23 cellular contexts compared by ENCODE assay signal in the genomic region with DNA sequence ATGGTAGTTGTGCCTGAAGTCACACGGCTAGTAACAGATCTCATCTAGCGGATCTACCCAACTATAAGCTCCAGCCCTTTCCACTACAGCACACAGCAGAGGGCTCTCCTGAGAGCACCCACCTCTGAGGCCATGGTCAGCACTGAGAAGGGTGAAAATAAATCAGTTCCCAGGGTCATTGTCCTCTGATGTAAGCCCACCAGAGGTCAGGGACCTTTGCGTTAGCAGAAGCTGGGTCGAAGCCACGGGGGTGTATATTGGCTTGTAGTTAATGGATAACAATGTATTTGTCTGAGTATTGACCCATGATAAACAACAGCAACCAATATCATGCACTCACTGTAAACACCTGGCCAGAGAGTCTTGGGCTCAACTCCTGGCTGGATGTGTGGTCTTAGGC. TPM values are rescaled to one million over a fixed set of nuclear protein-coding genes. Genes with fewer than 3 reads are reported as not detected.
"Had no signal": no experiment of that assay in that cellular context is flagged by ENCODE, and none has a peak within 500 bp of the region (broad histone marks: within the 10 kb centered on the region; RNA-seq: fewer than 3 reads in every experiment).

No MANE protein-coding gene starts in this region.

RNA-seq across cellular contexts. Expression of gene FETUB, which starts 6.0 kb away (rescaled TPM):
- total RNA-seq: activated B cell treated with CpG ODN at 0.5 μM for 24 hours; activated CD4-positive, alpha-beta memory T cell treated with anti-CD3 and anti-CD28 coated beads for 36 hours; activated CD4-positive, alpha-beta T cell treated with anti-CD3 and anti-CD28 coated beads, Interleukin-2, amount 10 ng/mL, durations not matched to agents 24 days and 14 days; activated CD8-positive, alpha-beta memory T cell treated with anti-CD3 and anti-CD28 coated beads for 36 hours; activated CD8-positive, alpha-beta T cell treated with anti-CD3 and anti-CD28 coated beads for 36 hours; activated naive CD4-positive, alpha-beta T cell treated with anti-CD3 and anti-CD28 coated beads for 36 hours; activated naive CD4-positive, alpha-beta T cell treated with anti-CD3 and anti-CD28 coated beads, Interleukin-2, amount 50 U/mL, for 72 hours; activated naive CD8-positive, alpha-beta T cell treated with anti-CD3 and anti-CD28 coated beads for 36 hours; activated T-cell treated with anti-CD3 and anti-CD28 coated beads, Interleukin-2, amount 50 U/mL, for 4 hours; activated T-cell treated with anti-CD3 and anti-CD28 coated beads, Interleukin-2, amount 50 U/mL, for 72 hours; activated T-helper 1 cell treated with anti-CD3 and anti-CD28 coated beads, Interleukin-12 subunit alpha, Interleukin-12 subunit beta, Interleukin-2, Interleukin-4 antibody, amounts not matched to agents 30 ng/mL and 10 ng/mL and 1 ng/mL, durations not matched to agents 14 hours and 24 hours and 36 hours; activated T-helper 17 cell treated with anti-CD3 and anti-CD28 coated beads, Interleukin-2, amount 50 U/mL, for 72 hours; adrenal gland; aorta; astrocyte; body of pancreas; breast epithelium; cardiac septum; cerebellum; T-cell; T-helper 1 cell treated with Interleukin-12 subunit alpha and Interleukin-12 subunit beta and Interleukin-4 antibody, amounts not matched to agents 30 ng/mL and 1 ng/mL, for 36 hours; T-helper 17 cell; T-helper 2 cell treated with Interferon-gamma antibody and Interleukin-4, amounts not matched to agents 100 ng/mL and 5 ng/mL, for 36 hours had no signal
- polyA plus RNA-seq: adrenal gland, aorta had no signal

RNA-seq across cellular contexts. Expression of gene AHSG, which starts 21.3 kb away (rescaled TPM):
- total RNA-seq: activated B cell treated with CpG ODN at 0.5 μM for 24 hours; activated CD4-positive, alpha-beta memory T cell treated with anti-CD3 and anti-CD28 coated beads for 36 hours; activated CD4-positive, alpha-beta T cell treated with anti-CD3 and anti-CD28 coated beads, Interleukin-2, amount 10 ng/mL, durations not matched to agents 24 days and 14 days; activated CD8-positive, alpha-beta memory T cell treated with anti-CD3 and anti-CD28 coated beads for 36 hours; activated CD8-positive, alpha-beta T cell treated with anti-CD3 and anti-CD28 coated beads for 36 hours; activated naive CD4-positive, alpha-beta T cell treated with anti-CD3 and anti-CD28 coated beads for 36 hours; activated naive CD8-positive, alpha-beta T cell treated with anti-CD3 and anti-CD28 coated beads for 36 hours; activated T-helper 17 cell treated with anti-CD3 and anti-CD28 coated beads, Interleukin-2, amount 50 U/mL, for 72 hours; aorta; astrocyte; body of pancreas; breast epithelium; cardiac septum; T-helper 1 cell treated with Interleukin-12 subunit alpha and Interleukin-12 subunit beta and Interleukin-4 antibody, amounts not matched to agents 30 ng/mL and 1 ng/mL, for 36 hours; T-helper 17 cell; T-helper 2 cell treated with Interferon-gamma antibody and Interleukin-4, amounts not matched to agents 100 ng/mL and 5 ng/mL, for 36 hours had no signal

RNA-seq across cellular contexts. Expression of gene HRG, which starts 31.6 kb away (rescaled TPM):
- total RNA-seq: activated B cell treated with CpG ODN at 0.5 μM for 24 hours; activated CD4-positive, alpha-beta memory T cell treated with anti-CD3 and anti-CD28 coated beads for 36 hours; activated CD4-positive, alpha-beta T cell treated with anti-CD3 and anti-CD28 coated beads, Interleukin-2, amount 10 ng/mL, durations not matched to agents 24 days and 14 days; activated CD8-positive, alpha-beta memory T cell treated with anti-CD3 and anti-CD28 coated beads for 36 hours; activated CD8-positive, alpha-beta T cell treated with anti-CD3 and anti-CD28 coated beads for 36 hours; activated naive CD4-positive, alpha-beta T cell treated with anti-CD3 and anti-CD28 coated beads for 36 hours; activated naive CD4-positive, alpha-beta T cell treated with anti-CD3 and anti-CD28 coated beads, Interleukin-2, amount 50 U/mL, for 72 hours; activated naive CD8-positive, alpha-beta T cell treated with anti-CD3 and anti-CD28 coated beads for 36 hours; activated T-cell treated with anti-CD3 and anti-CD28 coated beads, Interleukin-2, amount 50 U/mL, for 4 hours; activated T-cell treated with anti-CD3 and anti-CD28 coated beads, Interleukin-2, amount 50 U/mL, for 72 hours; activated T-helper 1 cell treated with anti-CD3 and anti-CD28 coated beads, Interleukin-12 subunit alpha, Interleukin-12 subunit beta, Interleukin-2, Interleukin-4 antibody, amounts not matched to agents 30 ng/mL and 10 ng/mL and 1 ng/mL, durations not matched to agents 14 hours and 24 hours and 36 hours; activated T-helper 17 cell treated with anti-CD3 and anti-CD28 coated beads, Interleukin-2, amount 50 U/mL, for 72 hours; aorta; astrocyte; body of pancreas; breast epithelium; cardiac septum; cerebellum; T-helper 1 cell treated with Interleukin-12 subunit alpha and Interleukin-12 subunit beta and Interleukin-4 antibody, amounts not matched to agents 30 ng/mL and 1 ng/mL, for 36 hours; T-helper 17 cell; T-helper 2 cell treated with Interferon-gamma antibody and Interleukin-4, amounts not matched to agents 100 ng/mL and 5 ng/mL, for 36 hours had no signal
- polyA plus RNA-seq: aorta had no signal
